ENCODE assay signal across 8 cellular contexts in the genomic region with DNA sequence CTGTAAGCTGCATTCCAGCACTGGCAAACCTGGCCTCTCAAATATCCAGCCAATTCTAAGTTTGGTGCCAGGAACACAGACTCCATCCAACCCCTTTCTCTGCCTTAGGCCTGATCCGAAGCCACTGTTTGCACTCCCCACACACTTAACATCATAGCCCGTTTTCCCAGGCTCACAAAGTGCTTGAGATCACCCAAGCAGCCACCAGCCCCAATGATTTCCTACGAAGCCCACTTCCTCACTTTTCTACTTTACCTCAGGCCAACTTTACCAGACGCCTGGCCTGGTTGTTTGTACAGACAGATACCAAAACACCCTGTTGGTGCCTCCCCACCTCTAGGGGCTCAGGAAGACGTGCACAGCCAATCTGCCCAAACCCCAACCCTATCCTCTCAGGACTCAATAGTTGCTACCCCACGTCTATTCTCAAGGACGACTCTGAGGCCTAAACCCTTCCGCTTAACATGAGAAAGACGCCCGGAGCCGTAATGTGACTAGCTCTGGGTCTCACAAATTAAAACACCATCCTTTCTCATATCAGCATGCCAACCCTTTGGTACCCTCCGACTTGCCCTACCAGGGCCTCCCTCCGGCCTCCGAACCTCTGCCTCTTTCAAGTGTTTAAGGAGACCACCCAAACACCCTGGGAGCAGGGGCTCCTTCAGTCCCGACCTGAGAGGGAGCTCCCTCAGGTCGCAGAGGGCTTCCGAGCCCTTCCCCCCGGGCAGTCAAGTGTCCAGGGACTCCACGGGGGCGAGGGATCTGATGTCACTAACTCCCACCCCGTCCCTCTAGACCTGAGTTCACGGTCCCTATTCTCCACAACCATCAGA. TPM values are rescaled to one million over a fixed set of nuclear protein-coding genes. Genes with fewer than 3 reads are reported as not detected.
DNase-seq lines count a peak whose midpoint lies in the region; ATAC-seq and TF ChIP-seq lines count a peak whose summit lies in the region.

No MANE protein-coding gene starts in this region.

- H3K9me3 Mint-ChIP-seq in stimulated activated memory B cell treated with anti-CD40 and anti-IgM and Interleukin-4, amounts not matched to agents 10 μg/mL and 1 μg/mL and 100 μg/mL, for 72 hours: no peaks in the 10 kb centered on the region
- no peaks in the 10 kb centered on the region for H3K9me3 Mint-ChIP-seq in stimulated activated effector memory CD8-positive, alpha-beta T cell treated with anti-CD3 and anti-CD28 coated beads, Interleukin-12 subunit alpha, Interleukin-12 subunit beta, amount 100 ng/mL, for 72 hours

- TF ChIP-seq CTCF in brain microvascular endothelial cell (IDR thresholded peaks at IDR 0.05; ENCODE audit: low read depth, low read length, missing control alignments): no peak

- no peak for DNase-seq in brain microvascular endothelial cell
- no peak for DNase-seq in NCI-H2171 treated with DMSO at 0.1 percent for 48 hours (lab: John Stamatoyannopoulos, UW)
- DNase-seq in stimulated activated effector memory CD8-positive, alpha-beta T cell treated with anti-CD3 and anti-CD28 coated beads, Interleukin-12 subunit alpha, Interleukin-12 subunit beta, amount 100 ng/mL, for 72 hours (ENCODE audit: low spot score in 2 of 2): no peak

- ATAC-seq in HG03575 (IDR thresholded peaks at IDR 0.05; ENCODE audit: extremely low read depth, insufficient number of reproducible peaks, low FRiP score, unreplicated experiment): peak; percentile 1
- no peak for ATAC-seq in stimulated activated memory B cell treated with anti-CD40 and anti-IgM and Interleukin-4, amounts not matched to agents 10 μg/mL and 1 μg/mL and 100 μg/mL, for 72 hours
- ATAC-seq in stimulated activated effector memory CD8-positive, alpha-beta T cell treated with anti-CD3 and anti-CD28 coated beads, Interleukin-12 subunit alpha, Interleukin-12 subunit beta, amount 100 ng/mL, for 72 hours: no peak
- no peak for ATAC-seq in GM21528 (IDR thresholded peaks at IDR 0.05; ENCODE audit: low FRiP score, unreplicated experiment)

- H3K4me3 Mint-ChIP-seq in stimulated activated memory B cell treated with anti-CD40 and anti-IgM and Interleukin-4, amounts not matched to agents 10 μg/mL and 1 μg/mL and 100 μg/mL, for 72 hours: no peak overlapping the region
- no peak overlapping the region for H3K4me3 Mint-ChIP-seq in stimulated activated effector memory CD8-positive, alpha-beta T cell treated with anti-CD3 and anti-CD28 coated beads, Interleukin-12 subunit alpha, Interleukin-12 subunit beta, amount 100 ng/mL, for 72 hours

- H3K27ac ChIP-seq in brain microvascular endothelial cell (peak overlapping the region; percentile 91), layer of hippocampus (ENCODE audit: low read depth, low read length) (peak overlapping the region; percentile 100), temporal lobe (ENCODE audit: low read depth, low read length) (peak overlapping the region; percentile 99)

- no peaks in the 10 kb centered on the region for H3K27me3 Mint-ChIP-seq in stimulated activated memory B cell treated with anti-CD40 and anti-IgM and Interleukin-4, amounts not matched to agents 10 μg/mL and 1 μg/mL and 100 μg/mL, for 72 hours

- H3K27ac Mint-ChIP-seq in stimulated activated memory B cell treated with anti-CD40 and anti-IgM and Interleukin-4, amounts not matched to agents 10 μg/mL and 1 μg/mL and 100 μg/mL, for 72 hours: no peak overlapping the region
- H3K27ac Mint-ChIP-seq in stimulated activated effector memory CD8-positive, alpha-beta T cell treated with anti-CD3 and anti-CD28 coated beads, Interleukin-12 subunit alpha, Interleukin-12 subunit beta, amount 100 ng/mL, for 72 hours: no peak overlapping the region

- peaks cover 27% of the 10 kb centered on the region for H3K4me1 Mint-ChIP-seq in stimulated activated memory B cell treated with anti-CD40 and anti-IgM and Interleukin-4, amounts not matched to agents 10 μg/mL and 1 μg/mL and 100 μg/mL, for 72 hours
- H3K4me1 Mint-ChIP-seq in stimulated activated effector memory CD8-positive, alpha-beta T cell treated with anti-CD3 and anti-CD28 coated beads, Interleukin-12 subunit alpha, Interleukin-12 subunit beta, amount 100 ng/mL, for 72 hours: peaks cover 31% of the 10 kb centered on the region

- peak overlapping the region; percentile 77 for H3K4me3 ChIP-seq in brain microvascular endothelial cell (ENCODE audit: low read depth, low read length)

- in situ Hi-C loops in brain microvascular endothelial cell (cut with HindIII; ENCODE audit: low pct_ligation_motif_present, low sequenced_read_pairs): no loop called here

- no peaks in the 10 kb centered on the region for H3K27me3 ChIP-seq in brain microvascular endothelial cell (replicated peaks)
- H3K27me3 ChIP-seq in layer of hippocampus (ENCODE audit: control insufficient read depth, insufficient read depth, low read length): no peaks in the 10 kb centered on the region

- H3K36me3 ChIP-seq in brain microvascular endothelial cell (replicated peaks): peaks cover 12% of the 10 kb centered on the region

- peaks cover 12% of the 10 kb centered on the region for H3K36me3 Mint-ChIP-seq in stimulated activated memory B cell treated with anti-CD40 and anti-IgM and Interleukin-4, amounts not matched to agents 10 μg/mL and 1 μg/mL and 100 μg/mL, for 72 hours
- peaks cover 28% of the 10 kb centered on the region for H3K36me3 Mint-ChIP-seq in stimulated activated effector memory CD8-positive, alpha-beta T cell treated with anti-CD3 and anti-CD28 coated beads, Interleukin-12 subunit alpha, Interleukin-12 subunit beta, amount 100 ng/mL, for 72 hours

RNA-seq across cellular contexts. Expression of gene PER1, which starts 3.4 kb away (rescaled TPM):
- total RNA-seq in temporal lobe: 15.5 TPM

RNA-seq across cellular contexts. Expression of gene VAMP2, which starts 7.2 kb away (rescaled TPM):
- 62.2 TPM for total RNA-seq in temporal lobe

RNA-seq across cellular contexts. Expression of gene TMEM107, which starts 20.6 kb away (rescaled TPM):
- 11.6 TPM for total RNA-seq in temporal lobe

RNA-seq across cellular contexts. Expression of gene HES7, which starts 31.7 kb away (rescaled TPM):
- 0.98 TPM for total RNA-seq in temporal lobe

RNA-seq across cellular contexts. Expression of gene BORCS6, which starts 34.4 kb away (rescaled TPM):
- 4.2 TPM for total RNA-seq in temporal lobe
